25 cellular contexts compared by ENCODE assay signal in genomic region chr1:38497921-38498320, GRCh38.
"Had no signal": no experiment of that assay in that cellular context is flagged by ENCODE, and none has a peak within 500 bp of the region (broad histone marks: within the 10 kb centered on the region; RNA-seq: fewer than 3 reads in every experiment).

No MANE protein-coding gene starts in this region.

- H3K4me1 ChIP-seq: colonic mucosa, gastrocnemius medialis, left lung, pancreas, right lobe of liver, testis, tibial artery had no signal

- DNase-seq: colonic mucosa; effector CD8-positive, alpha-beta T cell; foreskin fibroblast; gastrocnemius medialis; head of caudate nucleus; kidney; left lung; mesendoderm; midbrain; naive thymus-derived CD8-positive, alpha-beta T cell; pancreas; right lobe of liver; stimulated activated CD4-positive, alpha-beta T cell treated with anti-CD3 and anti-CD28 coated beads, Interleukin-2, amount 100 ng/mL, for 24 hours; stimulated activated CD4-positive, alpha-beta T cell treated with anti-CD3 and anti-CD28 coated beads, Interleukin-4, amount 100 ng/mL, for 4 hours; stimulated activated naive CD8-positive, alpha-beta T cell treated with anti-CD3 and anti-CD28 coated beads, Interleukin-15, Interleukin-2, amounts not matched to agents 100 U/mL and 50 U/mL, for 24 hours; substantia nigra; testis; tibial artery had no signal

- FAIRE-seq: kidney, pancreas had no signal

- H3K4me3 ChIP-seq: colonic mucosa, gastrocnemius medialis, left lung, pancreas, right lobe of liver, testis, tibial artery had no signal

- H3K27ac Mint-ChIP-seq: dendritic cell treated with granulocyte-macrophage colony-stimulating factor and Interleukin-4, amounts not matched to agents 40 ng/mL and 50 ng/mL, for 4 days; endodermal cell; naive thymus-derived CD8-positive, alpha-beta T cell; type B pancreatic cell had no signal

- H3K27me3 Mint-ChIP-seq: stimulated activated memory B cell treated with anti-CD40 and anti-IgM and Interleukin-4, amounts not matched to agents 10 μg/mL and 1 μg/mL and 100 μg/mL, for 72 hours had no signal

- H3K36me3 ChIP-seq: colonic mucosa, gastrocnemius medialis, left lung, neutrophil, pancreas, right lobe of liver, tibial artery had no signal

- H3K9me3 Mint-ChIP-seq: endodermal cell; naive thymus-derived CD8-positive, alpha-beta T cell; stimulated activated memory B cell treated with anti-CD40 and anti-IgM and Interleukin-4, amounts not matched to agents 10 μg/mL and 1 μg/mL and 100 μg/mL, for 72 hours; type B pancreatic cell had no signal

- H3K27me3 ChIP-seq: colonic mucosa, neutrophil, pancreas, right lobe of liver, testis had no signal

- ATAC-seq: esophagus mucosa; gastrocnemius medialis; left lung; naive thymus-derived CD8-positive, alpha-beta T cell; pancreas; right lobe of liver; stimulated activated naive CD8-positive, alpha-beta T cell treated with anti-CD3 and anti-CD28 coated beads, Interleukin-15, Interleukin-2, amounts not matched to agents 100 U/mL and 50 U/mL, for 24 hours had no signal

- H3K9me3 ChIP-seq: colonic mucosa, gastrocnemius medialis, left lung, neutrophil, pancreas, right lobe of liver, testis, tibial artery had no signal

- H3K4me3 Mint-ChIP-seq: dendritic cell treated with granulocyte-macrophage colony-stimulating factor and Interleukin-4, amounts not matched to agents 40 ng/mL and 50 ng/mL, for 4 days; endodermal cell; naive thymus-derived CD8-positive, alpha-beta T cell; type B pancreatic cell had no signal

- H3K36me3 Mint-ChIP-seq: naive thymus-derived CD8-positive, alpha-beta T cell; stimulated activated memory B cell treated with anti-CD40 and anti-IgM and Interleukin-4, amounts not matched to agents 10 μg/mL and 1 μg/mL and 100 μg/mL, for 72 hours; type B pancreatic cell had no signal

- H3K27ac ChIP-seq: colonic mucosa, epithelial cell of prostate, gastrocnemius medialis, left lung, pancreas, right lobe of liver, testis, tibial artery had no signal
